20 cellular contexts compared by ENCODE assay signal in the genomic region with DNA sequence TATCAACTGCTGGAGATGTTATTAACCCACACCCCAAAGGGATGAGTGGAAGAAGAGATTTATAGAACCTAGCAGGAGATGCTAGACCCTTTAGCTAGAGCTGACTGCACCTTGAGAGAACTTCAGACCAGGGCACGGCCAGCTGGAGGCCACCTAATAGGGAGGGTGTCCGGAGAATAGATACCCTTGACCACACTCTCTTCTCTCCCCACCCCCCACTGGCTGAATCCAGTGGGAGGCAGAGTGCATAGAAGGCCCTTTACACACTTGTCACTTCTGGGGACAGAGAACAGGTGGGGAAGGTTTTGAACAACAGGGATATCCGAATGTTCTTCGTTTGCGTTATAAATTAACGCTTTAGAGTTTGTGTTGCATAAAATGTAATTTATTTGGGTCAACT.
"Had no signal": no experiment of that assay in that cellular context is flagged by ENCODE, and none has a peak within 500 bp of the region (broad histone marks: within the 10 kb centered on the region; RNA-seq: fewer than 3 reads in every experiment).

No MANE protein-coding gene starts in this region.

- DNase-seq: activated B cell treated with CpG ODN at 0.5 μM for 24 hours; activated CD4-positive, alpha-beta T cell treated with anti-CD3 and anti-CD28 coated beads for 48 hours; activated CD8-positive, alpha-beta memory T cell treated with anti-CD3 and anti-CD28 coated beads, Interleukin-2, amount 50 U/mL, for 4 hours; activated CD8-positive, alpha-beta T cell treated with anti-CD3 and anti-CD28 coated beads, Interleukin-2, amount 10 ng/mL, durations not matched to agents 7 days and 5 days; activated gamma-delta T cell; activated T-cell treated with anti-CD3 and anti-CD28 coated beads, Interleukin-2, amount 50 U/mL, for 72 hours; amniotic stem cell; body of pancreas; caudate nucleus; effector CD4-positive, alpha-beta T cell; esophagus squamous epithelium; hypothalamus; midbrain; ovary; stimulated activated naive CD8-positive, alpha-beta T cell treated with anti-CD3 and anti-CD28 coated beads, Interleukin-15, Interleukin-2, amounts not matched to agents 100 U/mL and 50 U/mL, for 24 hours; T-helper 17 cell; upper lobe of left lung had no signal

- H3K36me3 ChIP-seq: esophagus squamous epithelium, ovary, upper lobe of left lung had no signal

- ATAC-seq: activated CD8-positive, alpha-beta T cell treated with anti-CD3 and anti-CD28 coated beads, Interleukin-2, amount 10 ng/mL, durations not matched to agents 7 days and 5 days; activated naive CD4-positive, alpha-beta T cell treated with anti-CD3 and anti-CD28 coated beads, Interleukin-2, amount 50 U/mL, for 72 hours; activated T-cell treated with anti-CD3 and anti-CD28 coated beads, Interleukin-2, amount 50 U/mL, for 72 hours; body of pancreas; sciatic nerve; stimulated activated naive CD8-positive, alpha-beta T cell treated with anti-CD3 and anti-CD28 coated beads, Interleukin-15, Interleukin-2, amounts not matched to agents 100 U/mL and 50 U/mL, for 24 hours; T-helper 17 cell had no signal

- H3K27ac ChIP-seq: body of pancreas, coronary artery, esophagus squamous epithelium, ovary, upper lobe of left lung had no signal

- H3K9me3 ChIP-seq: body of pancreas, esophagus squamous epithelium, ovary, upper lobe of left lung had no signal

- H3K4me3 ChIP-seq: body of pancreas, coronary artery, esophagus squamous epithelium, ovary, upper lobe of left lung had no signal

- H3K27me3 ChIP-seq: body of pancreas, esophagus squamous epithelium, ovary, upper lobe of left lung had no signal
